ENCODE assay signal across 23 cellular contexts in genomic region chr17:71145486-71145885, GRCh38.
"Had no signal": no experiment of that assay in that cellular context is flagged by ENCODE, and none has a peak within 500 bp of the region (broad histone marks: within the 10 kb centered on the region; RNA-seq: fewer than 3 reads in every experiment).

No MANE protein-coding gene starts in this region.

- H3K27me3 ChIP-seq: dorsolateral prefrontal cortex, gastrocnemius medialis, heart left ventricle, hepatocyte, neural progenitor cell, right atrium auricular region, stomach, thyroid gland, vagina had no signal

- H2AFZ ChIP-seq: hepatocyte, neural progenitor cell had no signal

- DNase-seq: dorsolateral prefrontal cortex; effector CD4-positive, alpha-beta T cell; foreskin fibroblast; gastrocnemius medialis; heart left ventricle; kidney; mucosa of descending colon; naive thymus-derived CD4-positive, alpha-beta T cell; stimulated activated CD4-positive, alpha-beta T cell treated with anti-CD3 and anti-CD28 coated beads, Interleukin-2, amount 100 ng/mL, for 24 hours; stimulated activated CD4-positive, alpha-beta T cell treated with anti-CD3 and anti-CD28 coated beads, Interleukin-4, amount 100 ng/mL, for 24 hours; stimulated activated naive CD4-positive, alpha-beta T cell treated with Interleukin-2 at 50 U/mL for 16 hours; stomach; thyroid gland; trophoblast cell had no signal

- H3K4me3 ChIP-seq: dorsolateral prefrontal cortex, gastrocnemius medialis, heart left ventricle, hepatocyte, lung, mucosa of descending colon, neural progenitor cell, prostate gland, right atrium auricular region, stomach, thyroid gland, vagina had no signal

- ATAC-seq: gastrocnemius medialis; heart left ventricle; left lobe of liver; mucosa of descending colon; naive thymus-derived CD4-positive, alpha-beta T cell; sciatic nerve; stimulated activated effector memory CD8-positive, alpha-beta T cell treated with anti-CD3 and anti-CD28 coated beads, Interleukin-12 subunit alpha, Interleukin-12 subunit beta, amount 100 ng/mL, for 72 hours had no signal

- H3K36me3 ChIP-seq: gastrocnemius medialis, heart left ventricle, neural progenitor cell, prostate gland, right atrium auricular region, stomach, thyroid gland, vagina had no signal

- H3K9ac ChIP-seq: neural progenitor cell had no signal

- FAIRE-seq: kidney had no signal

- H3K4me1 ChIP-seq: heart left ventricle, neural progenitor cell, prostate gland, right atrium auricular region, thyroid gland, vagina had no signal

- H3K4me2 ChIP-seq: hepatocyte, neural progenitor cell had no signal

- H3K9me3 ChIP-seq: gastrocnemius medialis, heart left ventricle, mucosa of descending colon, prostate gland, right atrium auricular region, stomach, thyroid gland, vagina had no signal

- H3K27ac ChIP-seq: dorsolateral prefrontal cortex, gastrocnemius medialis, heart left ventricle, hepatocyte, neural progenitor cell, prostate gland, right atrium auricular region, stomach, thyroid gland, vagina had no signal

- H3K79me2 ChIP-seq: hepatocyte had no signal
